1 cellular context compared by ENCODE assay signal in genomic region chr5:145936401-145937131, GRCh38.
A peak's percentile ranks its signal among the peaks of the same experiment; 100 is the strongest.
TF ChIP-seq lines count a peak whose summit lies in the region.

Gene SH3RF2, plus strand, starts transcription at chr5:145936578. Its CDS starts 1,351 bp downstream, at chr5:145937929.

TF ChIP-seq in HEK293, 187 proteins besides CTCF, POLR2A, EP300 and RAD21 (continued from another document and continues in another):
- no peak for TF ChIP-seq ZBTB49 (tag by site-specific recombination; IDR thresholded peaks at IDR 0.05; ENCODE audit: low read depth)
- peak; percentile 53 for TF ChIP-seq REST (tag by site-specific recombination; IDR thresholded peaks at IDR 0.05)
- peak; percentile 97 for TF ChIP-seq ZBTB48 (tag by site-specific recombination; IDR thresholded peaks at IDR 0.05)
- peak; percentile 67 for TF ChIP-seq PRDM1 (tag by site-specific recombination; IDR thresholded peaks at IDR 0.05)
- peak; percentile 97 for TF ChIP-seq ZFP69B (tag by site-specific recombination; IDR thresholded peaks at IDR 0.05)
- no peak for TF ChIP-seq ZNF426 (tag by site-specific recombination; IDR thresholded peaks at IDR 0.05)
- no peak for TF ChIP-seq ZNF621 (tag by site-specific recombination; IDR thresholded peaks at IDR 0.05)
- TF ChIP-seq ZBTB8A (tag by site-specific recombination; IDR thresholded peaks at IDR 0.05), result peak; percentile 77
- TF ChIP-seq SP7 (tag by site-specific recombination; IDR thresholded peaks at IDR 0.05), result peak; percentile 83
- no peak for TF ChIP-seq ZNF354C (tag by site-specific recombination; IDR thresholded peaks at IDR 0.05; ENCODE audit: borderline replicate concordance, low read depth)
- TF ChIP-seq ZNF48 (tag by site-specific recombination; IDR thresholded peaks at IDR 0.05), result no peak
- no peak for TF ChIP-seq ZNF302 (tag by site-specific recombination; IDR thresholded peaks at IDR 0.05; ENCODE audit: low read depth)
- no peak for TF ChIP-seq ZNF514 (tag by site-specific recombination; IDR thresholded peaks at IDR 0.05)
- no peak for TF ChIP-seq ZNF280D (tag by site-specific recombination; IDR thresholded peaks at IDR 0.05)
- peak; percentile 48; the same call in 1 of the 2 replicates for TF ChIP-seq ZBTB10 (tag by site-specific recombination; IDR thresholded peaks at IDR 0.05)
- no peak for TF ChIP-seq ZFP3 (tag by site-specific recombination; IDR thresholded peaks at IDR 0.05; ENCODE audit: low read depth)
- no peak for TF ChIP-seq ZNF701 (tag by site-specific recombination; IDR thresholded peaks at IDR 0.05)
- TF ChIP-seq ZSCAN4 (tag by site-specific recombination; IDR thresholded peaks at IDR 0.05), result no peak
- no peak for TF ChIP-seq ZNF645 (tag by site-specific recombination; IDR thresholded peaks at IDR 0.05)
- peak; percentile 89 for TF ChIP-seq ZNF561 (tag by site-specific recombination; IDR thresholded peaks at IDR 0.05; ENCODE audit: borderline replicate concordance)
- TF ChIP-seq PRDM2 (tag by site-specific recombination; IDR thresholded peaks at IDR 0.05; ENCODE audit: borderline replicate concordance), result no peak
- no peak for TF ChIP-seq ZNF16 (tag by site-specific recombination; IDR thresholded peaks at IDR 0.05; ENCODE audit: low read depth)
- TF ChIP-seq ZNF416 (tag by site-specific recombination; IDR thresholded peaks at IDR 0.05), result no peak
- no peak for TF ChIP-seq ZNF155 (tag by site-specific recombination; IDR thresholded peaks at IDR 0.05)
- TF ChIP-seq ZSCAN30 (tag by site-specific recombination; IDR thresholded peaks at IDR 0.05), result peak; percentile 80
- TF ChIP-seq ZNF76 (tag by site-specific recombination; IDR thresholded peaks at IDR 0.05; ENCODE audit: borderline replicate concordance, low read depth), result peak; percentile 59; the same call in 1 of the 2 replicates
- TF ChIP-seq HOXA7 (CRISPR knock-in tag; IDR thresholded peaks at IDR 0.05; ENCODE audit: borderline replicate concordance), result no peak
- TF ChIP-seq ZNF169 (tag by site-specific recombination; IDR thresholded peaks at IDR 0.05), result no peak
- no peak for TF ChIP-seq ZNF211 (tag by site-specific recombination; IDR thresholded peaks at IDR 0.05; ENCODE audit: low read depth)
- no peak for TF ChIP-seq ZNF274 (IDR thresholded peaks at IDR 0.05; ENCODE audit: low read length)
- no peak for TF ChIP-seq ZNF274 (tag by site-specific recombination; IDR thresholded peaks at IDR 0.05; ENCODE audit: borderline replicate concordance)
- peak; percentile 51 for TF ChIP-seq SP3 (tag by site-specific recombination; IDR thresholded peaks at IDR 0.05)
- peak; percentile 100 for TF ChIP-seq PATZ1 (tag by site-specific recombination; IDR thresholded peaks at IDR 0.05)
- TF ChIP-seq REPIN1 (tag by site-specific recombination; IDR thresholded peaks at IDR 0.05; ENCODE audit: low read depth), result no peak
- TF ChIP-seq ZNF138 (tag by site-specific recombination; IDR thresholded peaks at IDR 0.05; ENCODE audit: borderline replicate concordance), result no peak
- no peak for TF ChIP-seq HOXC10 (CRISPR knock-in tag; IDR thresholded peaks at IDR 0.05)
- TF ChIP-seq GLI2 (tag by site-specific recombination; IDR thresholded peaks at IDR 0.05; ENCODE audit: borderline replicate concordance, low read depth), result no peak; the same call in 1 of the 2 replicates
